In genomic region chr9:136867480-136867879, GRCh38 we compare ENCODE assay signal across 10 cellular contexts. TPM values are rescaled to one million over a fixed set of nuclear protein-coding genes. Genes with fewer than 3 reads are reported as not detected.
DNase-seq lines count a peak whose midpoint lies in the region; ATAC-seq and TF ChIP-seq lines count a peak whose summit lies in the region.
"Had no signal": no experiment of that assay in that cellular context is flagged by ENCODE, and none has a peak within 500 bp of the region (broad histone marks: within the 10 kb centered on the region; RNA-seq: fewer than 3 reads in every experiment).

No MANE protein-coding gene starts in this region.

- no peak for ATAC-seq in activated naive CD4-positive, alpha-beta T cell treated with anti-CD3 and anti-CD28 coated beads, Interleukin-2, amount 50 U/mL, for 72 hours
- ATAC-seq in T-cell (replicated peaks in 1 of 4) (no peak), GM21786 (IDR thresholded peaks at IDR 0.05; ENCODE audit: unreplicated experiment) (no peak)
- ATAC-seq: GM12878 had no signal

- peaks cover 21% of the 10 kb centered on the region for H3K4me1 Mint-ChIP-seq in activated naive CD4-positive, alpha-beta T cell treated with anti-CD3 and anti-CD28 coated beads, Interleukin-2, amount 10 ng/mL, durations not matched to agents 7 days and 5 days
- H3K4me1 Mint-ChIP-seq in T-cell (peaks cover 14 to 25% (median 18%) of the 10 kb centered on the region in 3 donors), glutamatergic neuron (ENCODE audit: low read depth, unreplicated experiment) (peaks cover 3% of the 10 kb centered on the region)

- peak overlapping the region in 2 of 8 donors; percentile 75 to 82 for H3K4me3 ChIP-seq in spleen

- peaks cover 3% of the 10 kb centered on the region for H3K9me3 Mint-ChIP-seq in activated naive CD4-positive, alpha-beta T cell treated with anti-CD3 and anti-CD28 coated beads, Interleukin-2, amount 10 ng/mL, durations not matched to agents 7 days and 5 days
- H3K9me3 Mint-ChIP-seq in activated naive CD4-positive, alpha-beta T cell treated with anti-CD3 and anti-CD28 coated beads, Interleukin-2, amount 50 U/mL, for 72 hours = peaks cover 0 to under 1% of the 10 kb centered on the region in 2 donors
- H3K9me3 Mint-ChIP-seq in T-cell = no peaks in the 10 kb centered on the region
- peaks cover 11% of the 10 kb centered on the region for H3K9me3 Mint-ChIP-seq in glutamatergic neuron (ENCODE audit: unreplicated experiment)

- TF ChIP-seq CTCF in glutamatergic neuron (IDR thresholded peaks at IDR 0.05; ENCODE audit: partially characterized antibody, unreplicated experiment) (no peak), spleen (IDR thresholded peaks at IDR 0.05 in 8 of 11, conservative IDR thresholded peaks at IDR 0.05 in 3 of 11) (no peak)

- 97 to 98% (median 98%) methylated on average over 18 of the region's 18 CpGs for WGBS in spleen, 5 donors

- intact Hi-C loops in spleen (cut with DNase I; ENCODE audit: low total_unique reads) = no loop called here

- DNase-seq in activated naive CD4-positive, alpha-beta T cell treated with anti-CD3 and anti-CD28 coated beads, Interleukin-2, amount 10 ng/mL, durations not matched to agents 7 days and 5 days = no peak
- DNase-seq in activated naive CD4-positive, alpha-beta T cell treated with anti-CD3 and anti-CD28 coated beads, Interleukin-2, amount 50 U/mL, for 72 hours (ENCODE audit: low spot score in 2 of 2) = no peak
- DNase-seq in T-cell = no peak
- DNase-seq in glutamatergic neuron = no peak
- DNase-seq in spleen = peak; percentile 72
- DNase-seq in NK-92 (lab: John Stamatoyannopoulos, UW; ENCODE audit: unreplicated experiment) = no peak
- no peak for DNase-seq in NCI-H146 (lab: John Stamatoyannopoulos, UW)
- DNase-seq: activated CD4-positive, alpha-beta T cell treated with anti-CD3 and anti-CD28 coated beads, Interleukin-2, amount 50 U/mL, for 4 hours had no signal

- H3K36me3 Mint-ChIP-seq in activated naive CD4-positive, alpha-beta T cell treated with anti-CD3 and anti-CD28 coated beads, Interleukin-2, amount 10 ng/mL, durations not matched to agents 7 days and 5 days = peaks cover 16% of the 10 kb centered on the region
- H3K36me3 Mint-ChIP-seq in activated naive CD4-positive, alpha-beta T cell treated with anti-CD3 and anti-CD28 coated beads, Interleukin-2, amount 50 U/mL, for 72 hours = peaks cover 7 to 15% of the 10 kb centered on the region in 2 donors
- H3K36me3 Mint-ChIP-seq in T-cell = peaks cover 3% of the 10 kb centered on the region
- H3K36me3 Mint-ChIP-seq in glutamatergic neuron (ENCODE audit: unreplicated experiment) = peaks cover 11% of the 10 kb centered on the region

- peaks cover 16 to 45% (median 24%) of the 10 kb centered on the region in 6 donors for H3K4me1 ChIP-seq in spleen

- POLR2A ChIA-PET in T-cell (lab: Charles Lee) = no interaction called here

- H3K27ac ChIP-seq in spleen = no peak overlapping the region

- no peaks in the 10 kb centered on the region for H3K27me3 Mint-ChIP-seq in activated naive CD4-positive, alpha-beta T cell treated with anti-CD3 and anti-CD28 coated beads, Interleukin-2, amount 10 ng/mL, durations not matched to agents 7 days and 5 days
- H3K27me3 Mint-ChIP-seq in T-cell (no peaks in the 10 kb centered on the region), glutamatergic neuron (ENCODE audit: unreplicated experiment) (no peaks in the 10 kb centered on the region)

- no peaks in the 10 kb centered on the region for H3K27me3 ChIP-seq in spleen (replicated peaks in 1 of 7)

- peak overlapping the region; percentile 71 for H3K4me3 Mint-ChIP-seq in activated naive CD4-positive, alpha-beta T cell treated with anti-CD3 and anti-CD28 coated beads, Interleukin-2, amount 10 ng/mL, durations not matched to agents 7 days and 5 days
- peak overlapping the region; percentile 72 to 86 (median 76) for H3K4me3 Mint-ChIP-seq in T-cell
- H3K4me3 Mint-ChIP-seq in glutamatergic neuron (ENCODE audit: unreplicated experiment) = peak overlapping the region; percentile 34

- H3K36me3 ChIP-seq in spleen = peaks cover 0 to 24% (median 17%) of the 10 kb centered on the region in 6 donors

- H3K9me3 ChIP-seq in spleen = peaks cover 0 to 5% (median 3%) of the 10 kb centered on the region in 8 donors

- H3K27ac Mint-ChIP-seq in activated naive CD4-positive, alpha-beta T cell treated with anti-CD3 and anti-CD28 coated beads, Interleukin-2, amount 10 ng/mL, durations not matched to agents 7 days and 5 days = no peak overlapping the region
- no peak overlapping the region for H3K27ac Mint-ChIP-seq in activated naive CD4-positive, alpha-beta T cell treated with anti-CD3 and anti-CD28 coated beads, Interleukin-2, amount 50 U/mL, for 72 hours
- H3K27ac Mint-ChIP-seq in T-cell = peak overlapping the region in 1 of 2 donors; percentile 6
- H3K27ac Mint-ChIP-seq in glutamatergic neuron (ENCODE audit: unreplicated experiment) = no peak overlapping the region

- TF ChIP-seq POLR2A in spleen (IDR thresholded peaks at IDR 0.05) = no peak

- CTCF ChIA-PET in activated naive CD4-positive, alpha-beta T cell treated with anti-CD3 and anti-CD28 coated beads, Interleukin-2, amount 10 ng/mL, durations not matched to agents 7 days and 5 days (lab: Charles Lee) = no interaction called here
- CTCF ChIA-PET in T-cell (lab: Charles Lee) = no interaction called here

RNA-seq across cellular contexts. Expression of gene EDF1, which starts 1.4 kb away (rescaled TPM):
- 100 to 1,000 TPM; 272 to 274 TPM for total RNA-seq in activated naive CD4-positive, alpha-beta T cell treated with anti-CD3 and anti-CD28 coated beads, Interleukin-2, amount 50 U/mL, for 72 hours
- total RNA-seq in T-cell = 100 to 1,000 TPM; 236 to 314 (median 297) TPM
- total RNA-seq in glutamatergic neuron (ENCODE audit: unreplicated experiment) = 343 TPM
- 100 to 1,000 TPM; 184 to 241 (median 225) TPM for total RNA-seq in spleen
- 100 to 1,000 TPM; 347 to 462 (median 441) TPM for polyA plus RNA-seq in spleen

RNA-seq across cellular contexts. Expression of gene MAMDC4, which starts 15.3 kb away (rescaled TPM):
- 10 to 100 TPM; 17.7 to 21.5 TPM for total RNA-seq in activated naive CD4-positive, alpha-beta T cell treated with anti-CD3 and anti-CD28 coated beads, Interleukin-2, amount 50 U/mL, for 72 hours
- total RNA-seq in T-cell = 10 to 100 TPM in 1 of 5 donors, 1 to 10 TPM in 4; 3.0 to 10.7 (median 7.1) TPM
- 17.6 TPM for total RNA-seq in glutamatergic neuron (ENCODE audit: unreplicated experiment)
- 10 to 100 TPM in 5 of 7 donors, 1 to 10 TPM in 2; 5.4 to 20.8 (median 11.3) TPM for total RNA-seq in spleen
- 10 to 100 TPM in 2 of 3 donors, 1 to 10 TPM in 1; 4.9 to 32.0 (median 12.7) TPM for polyA plus RNA-seq in spleen

RNA-seq across cellular contexts. Expression of gene PHPT1, which starts 18.3 kb away (rescaled TPM):
- total RNA-seq in activated naive CD4-positive, alpha-beta T cell treated with anti-CD3 and anti-CD28 coated beads, Interleukin-2, amount 50 U/mL, for 72 hours = 100 to 1,000 TPM; 129 to 167 TPM
- total RNA-seq in T-cell = 10 to 100 TPM; 23.3 to 56.8 (median 43.5) TPM
- 101 TPM for total RNA-seq in glutamatergic neuron (ENCODE audit: unreplicated experiment)
- 10 to 100 TPM; 32.3 to 71.0 (median 63.3) TPM for total RNA-seq in spleen
- polyA plus RNA-seq in spleen = 100 to 1,000 TPM in 2 of 3 donors, 10 to 100 TPM in 1; 95.9 to 117 (median 106) TPM

RNA-seq across cellular contexts. Expression of gene TRAF2, which starts 18.8 kb away (rescaled TPM):
- total RNA-seq in activated naive CD4-positive, alpha-beta T cell treated with anti-CD3 and anti-CD28 coated beads, Interleukin-2, amount 50 U/mL, for 72 hours = 10 to 100 TPM; 53.7 to 56.5 TPM
- total RNA-seq in T-cell = 10 to 100 TPM; 20.9 to 38.7 (median 33.7) TPM
- 27.3 TPM for total RNA-seq in glutamatergic neuron (ENCODE audit: unreplicated experiment)
- total RNA-seq in spleen = 10 to 100 TPM; 14.9 to 49.7 (median 29.6) TPM
- polyA plus RNA-seq in spleen = 10 to 100 TPM; 13.6 to 23.1 (median 19.6) TPM

RNA-seq across cellular contexts. Expression of gene AJM1, which starts 25.2 kb away (rescaled TPM):
- 1 to 10 TPM; 3.7 to 6.7 TPM for total RNA-seq in activated naive CD4-positive, alpha-beta T cell treated with anti-CD3 and anti-CD28 coated beads, Interleukin-2, amount 50 U/mL, for 72 hours
- total RNA-seq in T-cell (1 to 10 TPM; 2.1 to 7.5 (median 5.1) TPM), glutamatergic neuron (ENCODE audit: unreplicated experiment) (15.3 TPM), spleen (10 to 100 TPM in 1 of 7 donors, 1 to 10 TPM in 6; 3.3 to 13.1 (median 6.3) TPM)
- polyA plus RNA-seq in spleen = 1 to 10 TPM in 2 of 3 donors, under 1 TPM in 1; 0.91 to 3.9 (median 1.0) TPM
